8 cellular contexts compared by ENCODE assay signal in genomic region chr3:67109651-67110204, GRCh38.
DNase-seq lines count a peak whose midpoint lies in the region; ATAC-seq and TF ChIP-seq lines count a peak whose summit lies in the region.

No MANE protein-coding gene starts in this region.

- 25% methylated on average over 3 of the region's 3 CpGs for WGBS in esophagus muscularis mucosa

- H3K27ac ChIP-seq in A673 (ENCODE audit: low read depth, low read length, poor library complexity, severe bottlenecking) (no peak overlapping the region), esophagus muscularis mucosa (replicated peaks in 1 of 4) (no peak overlapping the region)

- no peaks in the 10 kb centered on the region for H3K9me3 ChIP-seq in A673 (ENCODE audit: low read depth, low read length, poor library complexity, severe bottlenecking)
- H3K9me3 ChIP-seq in NT2/D1 (ENCODE audit: insufficient read depth, low read length), result no peaks in the 10 kb centered on the region
- no peaks in the 10 kb centered on the region for H3K9me3 ChIP-seq in esophagus muscularis mucosa

- no peak for TF ChIP-seq POLR2A in esophagus muscularis mucosa (IDR thresholded peaks at IDR 0.05; ENCODE audit: low read depth)

- DNase-seq in A673 (ENCODE audit: low spot score), result peak; percentile 14
- DNase-seq in NT2/D1 (ENCODE audit: low read depth, low spot score), result peak; percentile 55
- DNase-seq in esophagus muscularis mucosa (ENCODE audit: extremely low spot score), result no peak
- DNase-seq in progenitor cell of endocrine pancreas (ENCODE audit: low spot score, unreplicated experiment), result no peak
- no peak for DNase-seq in stimulated activated naive CD4-positive, alpha-beta T cell treated with Interleukin-2 at 50 U/mL for 16 hours (lab: John Stamatoyannopoulos, UW)
- no peak for DNase-seq in stimulated activated CD4-positive, alpha-beta T cell treated with anti-CD3 and anti-CD28 coated beads, Interleukin-4, amount 100 ng/mL, for 1 hour

- H3K4me1 ChIP-seq in A673 (ENCODE audit: insufficient read depth, low read length, poor library complexity, severe bottlenecking) (no peaks in the 10 kb centered on the region), NT2/D1 (ENCODE audit: insufficient read depth, insufficient read length) (no peaks in the 10 kb centered on the region), esophagus muscularis mucosa (no peaks in the 10 kb centered on the region)

- intact Hi-C loops in A673 (cut with micrococcal nuclease; ENCODE audit: unreplicated experiment) (loop anchor here (5.0 to 10.0 kb wide), 3 partner anchors 245 to 1768 kb away; no protein-coding TSS in a partner anchor), esophagus muscularis mucosa (cut with DNase I) (loop anchor here (10.0 kb wide), 1 partner anchor 1765 kb away; no protein-coding TSS in a partner anchor)

- H3K27me3 Mint-ChIP-seq in progenitor cell of endocrine pancreas, result no peaks in the 10 kb centered on the region

- no peaks in the 10 kb centered on the region for H3K9me3 Mint-ChIP-seq in progenitor cell of endocrine pancreas (ENCODE audit: low read depth)

- H3K27me3 ChIP-seq in A673 (replicated peaks; ENCODE audit: insufficient read depth, low read depth, low read length, poor library complexity) (no peaks in the 10 kb centered on the region), NT2/D1 (ENCODE audit: insufficient read depth, insufficient read length) (no peaks in the 10 kb centered on the region), esophagus muscularis mucosa (no peaks in the 10 kb centered on the region)

- no peaks in the 10 kb centered on the region for H3K36me3 Mint-ChIP-seq in progenitor cell of endocrine pancreas (ENCODE audit: insufficient read depth)

- no peak overlapping the region for H3K4me3 Mint-ChIP-seq in progenitor cell of endocrine pancreas (ENCODE audit: low read depth)

- no peak overlapping the region for H3K27ac Mint-ChIP-seq in progenitor cell of endocrine pancreas

- TF ChIP-seq CTCF in A673 (conservative IDR thresholded peaks at IDR 0.05; ENCODE audit: low read depth, low read length) (peak; percentile 53), GM12875 (IDR thresholded peaks at IDR 0.05; ENCODE audit: borderline replicate concordance, insufficient read depth, low read depth, low read length) (peak; percentile 48; the same call in 1 of the 2 replicates), esophagus muscularis mucosa (IDR thresholded peaks at IDR 0.05) (peak; percentile 26 to 54 (median 42)), progenitor cell of endocrine pancreas (IDR thresholded peaks at IDR 0.05; ENCODE audit: unreplicated experiment) (peak; percentile 66)

- no peak for ATAC-seq in HG02938 (IDR thresholded peaks at IDR 0.05; ENCODE audit: unreplicated experiment)

- H3K36me3 ChIP-seq in A673 (ENCODE audit: insufficient read depth, low read length, poor library complexity, severe bottlenecking), result no peaks in the 10 kb centered on the region
- H3K36me3 ChIP-seq in NT2/D1 (ENCODE audit: insufficient read depth, insufficient read length, low read length), result no peaks in the 10 kb centered on the region
- no peaks in the 10 kb centered on the region for H3K36me3 ChIP-seq in esophagus muscularis mucosa

- no peak overlapping the region for H3K4me3 ChIP-seq in A673 (ENCODE audit: low read depth, low read length, poor library complexity, severe bottlenecking)
- H3K4me3 ChIP-seq in GM12875 (ENCODE audit: low read depth, low read length), result no peak overlapping the region
- H3K4me3 ChIP-seq in NT2/D1 (ENCODE audit: insufficient read length, low read depth), result no peak overlapping the region
- H3K4me3 ChIP-seq in esophagus muscularis mucosa, result no peak overlapping the region

- CTCF ChIA-PET in A673 (lab: Charles Lee), result interaction anchor here (0.9 kb wide), 1 partner anchor 171 kb away, joined by 3 read pairs; no protein-coding TSS in a partner anchor

- no peak overlapping the region for H3K9ac ChIP-seq in NT2/D1 (ENCODE audit: insufficient read length, low read depth)

- POLR2A ChIA-PET in A673 (lab: Charles Lee; ENCODE audit: low non-redundant PET), result no interaction called here

- no peak for TF ChIP-seq EP300 in esophagus muscularis mucosa (IDR thresholded peaks at IDR 0.05)

- no peaks in the 10 kb centered on the region for H3K4me1 Mint-ChIP-seq in progenitor cell of endocrine pancreas (ENCODE audit: low read depth)

- no TSS peak for BruUV-seq in A673 (replicated peaks; lab: Mats Ljungman, UMichigan)

Comparison
In these comparisons a context has a peak if more than half of its experiments do, and no peak if none do; other contexts are left out.
1. DNase-seq: peak in A673 (single experiment) and NT2/D1 (single experiment); none in esophagus muscularis mucosa (single experiment), progenitor cell of endocrine pancreas (single experiment), stimulated activated naive CD4-positive, alpha-beta T cell treated with Interleukin-2 at 50 U/mL for 16 hours (single experiment) and stimulated activated CD4-positive, alpha-beta T cell treated with anti-CD3 and anti-CD28 coated beads, Interleukin-4, amount 100 ng/mL, for 1 hour (single experiment).
2. Peak in every context shown above with its lines, with median percentiles within 50 percentile points of each other: CTCF ChIP-seq.